Comparison of ENCODE assay signal across 11 cellular contexts in the genomic region with DNA sequence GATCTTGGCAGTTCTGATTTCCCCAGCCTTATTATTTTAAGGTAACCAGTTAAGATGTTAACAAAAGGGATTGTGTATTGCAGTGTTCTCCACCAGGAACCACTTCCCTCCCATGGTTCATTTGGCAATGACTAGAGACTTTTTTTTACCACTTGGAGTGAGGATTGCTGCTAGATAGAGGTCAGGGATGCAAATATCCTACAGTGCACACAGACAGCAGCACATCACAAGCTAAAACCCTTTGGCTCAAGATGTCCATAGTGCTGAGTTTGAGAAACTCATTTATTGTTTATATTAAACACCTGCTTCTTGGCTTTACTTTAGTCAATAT. TPM values are rescaled to one million over a fixed set of nuclear protein-coding genes. Genes with fewer than 3 reads are reported as not detected.
DNase-seq lines count a peak whose midpoint lies in the region; TF ChIP-seq lines count a peak whose summit lies in the region.
"Had no signal": no experiment of that assay in that cellular context is flagged by ENCODE, and none has a peak within 500 bp of the region (broad histone marks: within the 10 kb centered on the region; RNA-seq: fewer than 3 reads in every experiment).

No MANE protein-coding gene starts in this region.

- H3K79me2 ChIP-seq in SK-N-SH (ENCODE audit: insufficient read depth): peaks cover 94% of the 10 kb centered on the region

- H3K4me1 Mint-ChIP-seq in activated naive CD4-positive, alpha-beta T cell treated with anti-CD3 and anti-CD28 coated beads, Interleukin-2, amount 50 U/mL, for 24 hours: peaks cover 87% of the 10 kb centered on the region

- no peak for TF ChIP-seq RAD21 in SK-N-SH (IDR thresholded peaks at IDR 0.05; ENCODE audit: low read length)

- H3K9me3 ChIP-seq in SK-N-SH: no peaks in the 10 kb centered on the region
- H3K9me3 ChIP-seq: BLaER1 treated with 17β-estradiol and CSF1 and Interleukin-3, amounts not matched to agents 10 nM and 100 nM had no signal

- H3K27me3 Mint-ChIP-seq in activated naive CD4-positive, alpha-beta T cell treated with anti-CD3 and anti-CD28 coated beads, Interleukin-2, amount 50 U/mL, for 24 hours: no peaks in the 10 kb centered on the region

- peak overlapping the region; percentile 61 for H3K4me2 ChIP-seq in SK-N-SH

- peak overlapping the region; percentile 35; the same call in 1 of the 2 replicates for H3K9ac ChIP-seq in SK-N-SH
- H3K9ac ChIP-seq: BLaER1 treated with 17β-estradiol and CSF1 and Interleukin-3, amounts not matched to agents 10 nM and 100 nM had no signal

- H3K36me3 ChIP-seq in SK-N-SH (replicated peaks in 1 of 2; ENCODE audit: control insufficient read depth in 1 of 2, insufficient read depth in 2 of 2, low read length in 1 of 2): no peaks in the 10 kb centered on the region

- H3K27ac Mint-ChIP-seq in activated naive CD4-positive, alpha-beta T cell treated with anti-CD3 and anti-CD28 coated beads, Interleukin-2, amount 50 U/mL, for 24 hours: peak overlapping the region; percentile 65

- peaks cover 45% of the 10 kb centered on the region for H3F3A ChIP-seq in SK-N-SH (replicated peaks; ENCODE audit: insufficient read depth)

- no peak for DNase-seq in activated naive CD4-positive, alpha-beta T cell (lab: John Stamatoyannopoulos, UW)
- no peak for DNase-seq in SK-N-SH
- peak; percentile 37 for DNase-seq in fibroblast of the aortic adventitia (ENCODE audit: low read depth)
- DNase-seq in retina: peak; percentile 6
- no peak for DNase-seq in NCI-H1417 treated with DMSO at 0.1 percent for 48 hours (lab: John Stamatoyannopoulos, UW)
- no peak for DNase-seq in middle frontal gyrus (ENCODE audit: extremely low spot score, low spot score)
- no peak for DNase-seq in NOMO-1 treated with dmso at 0.1 percent for 144 hours (lab: John Stamatoyannopoulos, UW; ENCODE audit: unreplicated experiment)
- DNase-seq: anterior cingulate cortex had no signal

- H3K4me3 Mint-ChIP-seq in activated naive CD4-positive, alpha-beta T cell treated with anti-CD3 and anti-CD28 coated beads, Interleukin-2, amount 50 U/mL, for 24 hours: peak overlapping the region; percentile 23

- CTCF ChIA-PET in SK-N-SH (lab: Yijun Ruan, JAX): interaction anchor here (1.2 to 3.9 kb wide), 2 partner anchors 8 to 19 kb away, joined by 5 to 18 read pairs; no protein-coding TSS in a partner anchor

- H3K4me3 ChIP-seq in SK-N-SH (ENCODE audit: low read depth in 2 of 2, low read length in 1 of 2) (no peak overlapping the region), fibroblast of the aortic adventitia (ENCODE audit: low read depth, low read length) (no peak overlapping the region)
- H3K4me3 ChIP-seq: BLaER1 treated with 17β-estradiol and CSF1 and Interleukin-3, amounts not matched to agents 10 nM and 100 nM had no signal

- no peak overlapping the region for H2AFZ ChIP-seq in SK-N-SH (ENCODE audit: low read depth)

- peak overlapping the region; percentile 36 to 81; a peak in 3 of 4 replicates for H3K27ac ChIP-seq in SK-N-SH (ENCODE audit: low read depth in 2 of 2, low read length in 1 of 2)
- H3K27ac ChIP-seq: BLaER1 treated with 17β-estradiol and CSF1 and Interleukin-3, amounts not matched to agents 10 nM and 100 nM; VCaP had no signal

- TF ChIP-seq EP300 in SK-N-SH (IDR thresholded peaks at IDR 0.05; ENCODE audit: borderline replicate concordance in 1 of 2, low read depth in 1 of 2, low read length in 1 of 2): no peak

- TF ChIP-seq CTCF in SK-N-SH (IDR thresholded peaks at IDR 0.05) (no peak), fibroblast of the aortic adventitia (IDR thresholded peaks at IDR 0.05; ENCODE audit: insufficient read depth, low read length) (no peak)

- no peaks in the 10 kb centered on the region for H3K9me3 Mint-ChIP-seq in activated naive CD4-positive, alpha-beta T cell treated with anti-CD3 and anti-CD28 coated beads, Interleukin-2, amount 50 U/mL, for 24 hours

- H3K9me2 ChIP-seq in SK-N-SH: no peaks in the 10 kb centered on the region

- H3K4me1 ChIP-seq in SK-N-SH (ENCODE audit: control insufficient read depth in 1 of 2, insufficient read depth in 2 of 2, low read depth in 1 of 2, low read length in 1 of 2): peaks cover 2 to 10% of the 10 kb centered on the region in 2 experiments; a peak in 3 of 4 replicates

- H3K36me3 Mint-ChIP-seq in activated naive CD4-positive, alpha-beta T cell treated with anti-CD3 and anti-CD28 coated beads, Interleukin-2, amount 50 U/mL, for 24 hours: peaks cover 9% of the 10 kb centered on the region

- peaks cover 100% of the 10 kb centered on the region for H4K20me1 ChIP-seq in SK-N-SH (ENCODE audit: insufficient read depth)

- POLR2A ChIA-PET in SK-N-SH (lab: Yijun Ruan, JAX): no interaction called here

- H3K27me3 ChIP-seq in SK-N-SH (ENCODE audit: insufficient read depth): no peaks in the 10 kb centered on the region
- H3K27me3 ChIP-seq: BLaER1 treated with 17β-estradiol and CSF1 and Interleukin-3, amounts not matched to agents 10 nM and 100 nM had no signal

TF ChIP-seq in SK-N-SH, 30 proteins besides CTCF, POLR2A, EP300 and RAD21:
- TF ChIP-seq EZH2phosphoT487 (IDR thresholded peaks at IDR 0.05; ENCODE audit: borderline replicate concordance, low read depth): no peak
- TF ChIP-seq, protein P1, sequence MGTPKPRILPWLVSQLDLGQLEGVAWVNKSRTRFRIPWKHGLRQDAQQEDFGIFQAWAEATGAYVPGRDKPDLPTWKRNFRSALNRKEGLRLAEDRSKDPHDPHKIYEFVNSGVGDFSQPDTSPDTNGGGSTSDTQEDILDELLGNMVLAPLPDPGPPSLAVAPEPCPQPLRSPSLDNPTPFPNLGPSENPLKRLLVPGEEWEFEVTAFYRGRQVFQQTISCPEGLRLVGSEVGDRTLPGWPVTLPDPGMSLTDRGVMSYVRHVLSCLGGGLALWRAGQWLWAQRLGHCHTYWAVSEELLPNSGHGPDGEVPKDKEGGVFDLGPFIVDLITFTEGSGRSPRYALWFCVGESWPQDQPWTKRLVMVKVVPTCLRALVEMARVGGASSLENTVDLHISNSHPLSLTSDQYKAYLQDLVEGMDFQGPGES (IDR thresholded peaks at IDR 0.05; ENCODE audit: low read depth, low read length): no peak
- no peak for TF ChIP-seq TEAD4 (IDR thresholded peaks at IDR 0.05; ENCODE audit: borderline replicate concordance, insufficient read depth)
- no peak for TF ChIP-seq GABPA (IDR thresholded peaks at IDR 0.05; ENCODE audit: low read depth)
- TF ChIP-seq PBX3 (IDR thresholded peaks at IDR 0.05): no peak
- no peak for TF ChIP-seq SMC3 (IDR thresholded peaks at IDR 0.05; ENCODE audit: low read depth, low read length)
- TF ChIP-seq GATA2 (CRISPR knock-in tag; IDR thresholded peaks at IDR 0.05): no peak
- TF ChIP-seq YY1 (IDR thresholded peaks at IDR 0.05; ENCODE audit: low read depth): no peak
- no peak for TF ChIP-seq RFX5 (IDR thresholded peaks at IDR 0.05; ENCODE audit: low read length)
- TF ChIP-seq FOXJ3 (CRISPR knock-in tag; IDR thresholded peaks at IDR 0.05): no peak
- TF ChIP-seq ELF1 (IDR thresholded peaks at IDR 0.05): no peak
- TF ChIP-seq TAF1 (IDR thresholded peaks at IDR 0.05; ENCODE audit: borderline replicate concordance, low read depth, low read length): no peak
- no peak for TF ChIP-seq TCF12 (IDR thresholded peaks at IDR 0.05)
TF ChIP-seq in SK-N-SH: peak in this region for 0.

RNA-seq across cellular contexts. Expression of gene EBLN2, which starts 24.1 kb away (rescaled TPM):
- 1.4 and 2.5 TPM in 2 replicates for polyA plus RNA-seq in SK-N-SH (2012; rRNA removed)
- 0.18 and 0.33 TPM in 2 replicates for polyA plus RNA-seq in SK-N-SH (2012; cell fraction: cytosol; rRNA removed)
- polyA plus RNA-seq in SK-N-SH (2012; cell fraction: nucleus; rRNA removed): 7.9 and 11.9 TPM in 2 replicates
- 5.6 and 5.8 TPM in 2 replicates for total RNA-seq in fibroblast of the aortic adventitia (ENCODE audit: low replicate concordance)

RNA-seq across cellular contexts. Expression of gene PPP4R2, which starts 40.7 kb away (rescaled TPM):
- polyA plus RNA-seq in SK-N-SH (2012; rRNA removed): 8.9 and 11.3 TPM in 2 replicates
- 15.4 and 20.9 TPM in 2 replicates for polyA plus RNA-seq in SK-N-SH (2012; cell fraction: cytosol; rRNA removed)
- 6.9 and 11.4 TPM in 2 replicates for polyA plus RNA-seq in SK-N-SH (2012; cell fraction: nucleus; rRNA removed)
- total RNA-seq in fibroblast of the aortic adventitia (ENCODE audit: low replicate concordance): 54.7 and 76.9 TPM in 2 replicates

Comparison
In these comparisons a context has a peak if more than half of its experiments do, and no peak if none do; other contexts are left out.
1. DNase-seq: peak in fibroblast of the aortic adventitia (single experiment) and retina (single experiment); none in activated naive CD4-positive, alpha-beta T cell (0 of 4), SK-N-SH (single experiment), NCI-H1417 treated with DMSO at 0.1 percent for 48 hours (single experiment), middle frontal gyrus (single experiment) and NOMO-1 treated with dmso at 0.1 percent for 144 hours (single experiment).